Comparison of ENCODE assay signal across 7 cellular contexts in genomic region chr6:159727717-159728440, GRCh38. TPM values are rescaled to one million over a fixed set of nuclear protein-coding genes. Genes with fewer than 3 reads are reported as not detected.
DNase-seq lines count a peak whose midpoint lies in the region; ATAC-seq and TF ChIP-seq lines count a peak whose summit lies in the region.

No MANE protein-coding gene starts in this region.

- H3K9me3 ChIP-seq in muscle layer of duodenum (ENCODE audit: control insufficient read depth in 1 of 2, low read length in 2 of 2): no peaks in the 10 kb centered on the region

- TF ChIP-seq CTCF in endothelial cell (IDR thresholded peaks at IDR 0.05; ENCODE audit: unreplicated experiment): no peak

- ATAC-seq in GM19455 (IDR thresholded peaks at IDR 0.05; ENCODE audit: unreplicated experiment): peak; percentile 39
- ATAC-seq in HG03460 (IDR thresholded peaks at IDR 0.05; ENCODE audit: unreplicated experiment): peak; percentile 29
- ATAC-seq in SK-N-SH treated with all-trans-retinoic acid at 6 μM for 48 hours: peak; percentile 48

- H3K4me1 Mint-ChIP-seq in endothelial cell (ENCODE audit: unreplicated experiment): peaks cover 19% of the 10 kb centered on the region

- peak overlapping the region; percentile 91 for H3K27ac Mint-ChIP-seq in endothelial cell (ENCODE audit: unreplicated experiment)

- in situ Hi-C loops in G401 (cut with HindIII; ENCODE audit: low sequenced_read_pairs): no loop called here

- no peaks in the 10 kb centered on the region for H3K27me3 ChIP-seq in muscle layer of duodenum (ENCODE audit: low read depth, low read length)

- peaks cover 5 to 43% of the 10 kb centered on the region in 2 donors for H3K4me1 ChIP-seq in muscle layer of duodenum (ENCODE audit: control insufficient read depth in 1 of 2, insufficient read depth in 2 of 2, low read length in 2 of 2)

- peak overlapping the region; percentile 96 for H3K27ac ChIP-seq in muscle layer of duodenum (ENCODE audit: low read length)

- H3K27me3 Mint-ChIP-seq in endothelial cell (ENCODE audit: unreplicated experiment): no peaks in the 10 kb centered on the region

- H3K9me3 Mint-ChIP-seq in endothelial cell (ENCODE audit: unreplicated experiment): peaks cover 5% of the 10 kb centered on the region

- peak overlapping the region; percentile 96 for H3K4me3 Mint-ChIP-seq in endothelial cell (ENCODE audit: unreplicated experiment)

- H3K36me3 Mint-ChIP-seq in endothelial cell (ENCODE audit: low read depth, unreplicated experiment): peaks cover 17% of the 10 kb centered on the region

- peak; percentile 15 for DNase-seq in G401 (ENCODE audit: low spot score)
- DNase-seq in endothelial cell (ENCODE audit: low spot score): peak; percentile 56
- no peak for DNase-seq in NCI-H446 (lab: John Stamatoyannopoulos, UW)

- peak overlapping the region; percentile 76 to 91 for H3K4me3 ChIP-seq in muscle layer of duodenum (ENCODE audit: low read depth in 1 of 2, low read length in 2 of 2)

- H3K36me3 ChIP-seq in muscle layer of duodenum (ENCODE audit: control insufficient read depth in 1 of 2, insufficient read depth in 2 of 2, low read length in 2 of 2): peaks cover 0 to 14% of the 10 kb centered on the region in 2 donors

TF ChIP-seq in SK-N-SH treated with all-trans-retinoic acid at 6 μM for 48 hours, 23 proteins besides CTCF, POLR2A, EP300 and RAD21:
- TF ChIP-seq TOX (CRISPR knock-in tag; IDR thresholded peaks at IDR 0.05; ENCODE audit: borderline replicate concordance) (no peak), CSDC2 (CRISPR knock-in tag; IDR thresholded peaks at IDR 0.05) (no peak), PATZ1 (CRISPR knock-in tag; IDR thresholded peaks at IDR 0.05; ENCODE audit: borderline replicate concordance) (no peak), CSRNP3 (CRISPR knock-in tag; IDR thresholded peaks at IDR 0.05) (no peak), ESRRG (CRISPR knock-in tag; IDR thresholded peaks at IDR 0.05) (no peak), ISL1 (CRISPR knock-in tag; IDR thresholded peaks at IDR 0.05) (no peak)

RNA-seq across cellular contexts. Expression of gene WTAP, which starts 0.6 kb away (rescaled TPM):
- 95.8 and 169 TPM in 2 replicates for total RNA-seq in G401 (2014; rRNA removed; shearing (Covaris generic))
- 95.4 TPM for total RNA-seq in endothelial cell (ENCODE audit: unreplicated experiment)

RNA-seq across cellular contexts. Expression of gene ACAT2, which starts 34.0 kb away (rescaled TPM):
- 46.7 and 79.7 TPM in 2 replicates for total RNA-seq in G401 (2014; rRNA removed; shearing (Covaris generic))
- total RNA-seq in endothelial cell (ENCODE audit: unreplicated experiment): 119 TPM

RNA-seq across cellular contexts. Expression of gene SOD2, which starts 34.8 kb away (rescaled TPM):
- total RNA-seq in G401 (2014; rRNA removed; shearing (Covaris generic)): 33.1 and 38.2 TPM in 2 replicates
- 41.3 TPM for total RNA-seq in endothelial cell (ENCODE audit: unreplicated experiment)

Comparison
In these comparisons a context has a peak if more than half of its experiments do, and no peak if none do; other contexts are left out.
1. DNase-seq: peak in G401 (single experiment) and endothelial cell (single experiment); none in NCI-H446 (0 of 2).
2. Peak in every context shown above with its lines, with median percentiles within 50 percentile points of each other: ATAC-seq.